Comparison of ENCODE assay signal across 1 cellular context in the genomic region with DNA sequence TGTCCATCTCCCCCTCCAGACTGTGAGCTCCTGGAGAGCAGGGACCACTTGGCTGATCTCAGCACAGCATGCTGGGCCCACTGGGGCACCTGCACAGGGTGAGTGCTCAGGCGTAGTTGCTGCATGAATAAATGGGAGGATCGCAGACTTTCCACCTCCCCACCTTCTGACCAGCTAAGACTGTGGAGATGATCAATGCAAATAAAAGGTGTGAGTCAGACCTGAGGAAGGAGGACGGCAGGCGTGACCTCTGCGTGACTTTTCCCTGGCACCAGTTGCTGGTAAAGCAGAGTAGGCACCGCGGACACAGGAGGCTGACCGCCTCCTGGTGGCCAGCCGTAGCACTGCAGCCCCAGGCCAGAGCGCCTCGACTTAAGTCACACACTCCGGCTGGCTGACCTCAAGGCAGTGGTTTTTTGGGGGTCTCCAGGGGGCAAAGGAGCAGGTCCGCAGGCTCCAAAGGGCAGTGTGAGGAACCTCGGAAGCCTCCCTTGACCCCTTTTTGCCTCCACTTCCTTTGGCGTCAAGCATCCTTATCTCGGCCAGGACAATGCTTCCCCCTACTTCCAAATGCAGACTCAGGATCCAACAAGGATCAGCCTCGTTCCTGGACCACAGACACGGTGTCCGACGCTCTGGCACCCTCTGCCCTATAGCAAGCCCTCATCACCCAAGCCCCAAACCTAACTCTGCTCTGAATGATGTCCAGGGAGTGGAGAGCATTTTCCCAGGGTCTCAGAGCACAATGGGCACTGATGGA.
TF ChIP-seq lines count a peak whose summit lies in the region.

No MANE protein-coding gene starts in this region.

TF ChIP-seq in HepG2, 621 proteins besides CTCF, POLR2A, EP300 and RAD21 (continued from another document and continues in another):
- TF ChIP-seq ZBTB34 (CRISPR knock-in tag; IDR thresholded peaks at IDR 0.05) (0 out of 2 replicates have a peak, but pooled peaks have one; percentile 55), ZNF891 (CRISPR knock-in tag; IDR thresholded peaks at IDR 0.05) (no peak), ZNF720 (CRISPR knock-in tag; IDR thresholded peaks at IDR 0.05) (no peak), ZSCAN30 (CRISPR knock-in tag; IDR thresholded peaks at IDR 0.05) (no peak), MIER2 (CRISPR knock-in tag; IDR thresholded peaks at IDR 0.05) (0 out of 2 replicates have a peak, but pooled peaks have one; percentile 67), SP2 (CRISPR knock-in tag; IDR thresholded peaks at IDR 0.05) (no peak), CREM (IDR thresholded peaks at IDR 0.05) (no peak), CREM (CRISPR knock-in tag; IDR thresholded peaks at IDR 0.05) (no peak), FOSL2 (CRISPR knock-in tag; IDR thresholded peaks at IDR 0.05) (peak; percentile 87), CENPT (CRISPR knock-in tag; IDR thresholded peaks at IDR 0.05; ENCODE audit: low read depth) (no peak), MIER3 (CRISPR knock-in tag; IDR thresholded peaks at IDR 0.05; ENCODE audit: borderline replicate concordance) (no peak), REPIN1 (CRISPR knock-in tag; IDR thresholded peaks at IDR 0.05; ENCODE audit: borderline replicate concordance, low read depth) (peak; percentile 45; the same call in 1 of the 2 replicates), RFXAP (CRISPR knock-in tag; IDR thresholded peaks at IDR 0.05; ENCODE audit: borderline replicate concordance) (no peak), KLF12 (CRISPR knock-in tag; IDR thresholded peaks at IDR 0.05; ENCODE audit: borderline replicate concordance) (no peak), MLLT10 (CRISPR knock-in tag; IDR thresholded peaks at IDR 0.05) (no peak), ZC3H4 (CRISPR knock-in tag; IDR thresholded peaks at IDR 0.05; ENCODE audit: borderline replicate concordance) (no peak), HDAC1 (CRISPR knock-in tag; IDR thresholded peaks at IDR 0.05) (no peak), CCDC6 (CRISPR knock-in tag; IDR thresholded peaks at IDR 0.05) (no peak), THAP8 (CRISPR knock-in tag; IDR thresholded peaks at IDR 0.05; ENCODE audit: borderline replicate concordance) (no peak), PHF5A (CRISPR knock-in tag; IDR thresholded peaks at IDR 0.05; ENCODE audit: low read depth, unreplicated experiment) (peak; percentile 57), NR2F6 (IDR thresholded peaks at IDR 0.05) (peak; percentile 62; the same call in 1 of the 2 replicates), NR2F6 (CRISPR knock-in tag; IDR thresholded peaks at IDR 0.05) (peak; percentile 79), ZNF703 (CRISPR knock-in tag; IDR thresholded peaks at IDR 0.05; ENCODE audit: borderline replicate concordance) (no peak), MED1 (CRISPR knock-in tag; IDR thresholded peaks at IDR 0.05) (no peak), ZNF124 (CRISPR knock-in tag; IDR thresholded peaks at IDR 0.05) (0 out of 2 replicates have a peak, but pooled peaks have one; percentile 39), ZBTB1 (CRISPR knock-in tag; IDR thresholded peaks at IDR 0.05; ENCODE audit: borderline replicate concordance) (no peak), ZNF331 (CRISPR knock-in tag; IDR thresholded peaks at IDR 0.05) (peak; percentile 64; the same call in 1 of the 2 replicates), ZXDC (CRISPR knock-in tag; IDR thresholded peaks at IDR 0.05) (no peak), ZNF430 (CRISPR knock-in tag; IDR thresholded peaks at IDR 0.05) (no peak), KDM6A (CRISPR knock-in tag; IDR thresholded peaks at IDR 0.05; ENCODE audit: low read depth) (no peak), BCL6 (CRISPR knock-in tag; IDR thresholded peaks at IDR 0.05) (peak; percentile 58; the same call in 1 of the 2 replicates), FOXO1 (CRISPR knock-in tag; IDR thresholded peaks at IDR 0.05) (peak; percentile 71), ZNF839 (CRISPR knock-in tag; IDR thresholded peaks at IDR 0.05; ENCODE audit: borderline replicate concordance) (no peak), HMGXB4 (CRISPR knock-in tag; IDR thresholded peaks at IDR 0.05; ENCODE audit: borderline replicate concordance in 1 of 2, low read depth in 1 of 2) (peak in 1 of 2 experiments; percentile 56; a peak in 1 of 4 replicates), ZNF512B (CRISPR knock-in tag; IDR thresholded peaks at IDR 0.05; ENCODE audit: borderline replicate concordance) (no peak), SMARCE1 (IDR thresholded peaks at IDR 0.05; ENCODE audit: borderline replicate concordance) (no peak), ZNF317 (CRISPR knock-in tag; IDR thresholded peaks at IDR 0.05) (no peak), TERF1 (CRISPR knock-in tag; IDR thresholded peaks at IDR 0.05) (no peak), AHR (CRISPR knock-in tag; IDR thresholded peaks at IDR 0.05) (0 out of 2 replicates have a peak, but pooled peaks have one; percentile 45), JDP2 (CRISPR knock-in tag; IDR thresholded peaks at IDR 0.05; ENCODE audit: borderline replicate concordance) (no peak), RXRA (CRISPR knock-in tag; IDR thresholded peaks at IDR 0.05) (peak; percentile 85), SOX6 (IDR thresholded peaks at IDR 0.05) (no peak), SOX6 (CRISPR knock-in tag; IDR thresholded peaks at IDR 0.05) (peak; percentile 44; the same call in 1 of the 2 replicates), IRF2 (CRISPR knock-in tag; IDR thresholded peaks at IDR 0.05) (no peak), KLF16 (CRISPR knock-in tag; IDR thresholded peaks at IDR 0.05) (0 out of 4 replicates have a peak, but pooled peaks of 1 of the 2 experiments have one; percentile 20)
- TF ChIP-seq, protein P1, sequence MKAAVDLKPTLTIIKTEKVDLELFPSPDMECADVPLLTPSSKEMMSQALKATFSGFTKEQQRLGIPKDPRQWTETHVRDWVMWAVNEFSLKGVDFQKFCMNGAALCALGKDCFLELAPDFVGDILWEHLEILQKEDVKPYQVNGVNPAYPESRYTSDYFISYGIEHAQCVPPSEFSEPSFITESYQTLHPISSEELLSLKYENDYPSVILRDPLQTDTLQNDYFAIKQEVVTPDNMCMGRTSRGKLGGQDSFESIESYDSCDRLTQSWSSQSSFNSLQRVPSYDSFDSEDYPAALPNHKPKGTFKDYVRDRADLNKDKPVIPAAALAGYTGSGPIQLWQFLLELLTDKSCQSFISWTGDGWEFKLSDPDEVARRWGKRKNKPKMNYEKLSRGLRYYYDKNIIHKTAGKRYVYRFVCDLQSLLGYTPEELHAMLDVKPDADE (CRISPR knock-in tag; IDR thresholded peaks at IDR 0.05) = no peak
- TF ChIP-seq, protein P2, sequence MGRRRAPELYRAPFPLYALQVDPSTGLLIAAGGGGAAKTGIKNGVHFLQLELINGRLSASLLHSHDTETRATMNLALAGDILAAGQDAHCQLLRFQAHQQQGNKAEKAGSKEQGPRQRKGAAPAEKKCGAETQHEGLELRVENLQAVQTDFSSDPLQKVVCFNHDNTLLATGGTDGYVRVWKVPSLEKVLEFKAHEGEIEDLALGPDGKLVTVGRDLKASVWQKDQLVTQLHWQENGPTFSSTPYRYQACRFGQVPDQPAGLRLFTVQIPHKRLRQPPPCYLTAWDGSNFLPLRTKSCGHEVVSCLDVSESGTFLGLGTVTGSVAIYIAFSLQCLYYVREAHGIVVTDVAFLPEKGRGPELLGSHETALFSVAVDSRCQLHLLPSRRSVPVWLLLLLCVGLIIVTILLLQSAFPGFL (CRISPR knock-in tag; IDR thresholded peaks at IDR 0.05) = no peak
- TF ChIP-seq, protein P3, sequence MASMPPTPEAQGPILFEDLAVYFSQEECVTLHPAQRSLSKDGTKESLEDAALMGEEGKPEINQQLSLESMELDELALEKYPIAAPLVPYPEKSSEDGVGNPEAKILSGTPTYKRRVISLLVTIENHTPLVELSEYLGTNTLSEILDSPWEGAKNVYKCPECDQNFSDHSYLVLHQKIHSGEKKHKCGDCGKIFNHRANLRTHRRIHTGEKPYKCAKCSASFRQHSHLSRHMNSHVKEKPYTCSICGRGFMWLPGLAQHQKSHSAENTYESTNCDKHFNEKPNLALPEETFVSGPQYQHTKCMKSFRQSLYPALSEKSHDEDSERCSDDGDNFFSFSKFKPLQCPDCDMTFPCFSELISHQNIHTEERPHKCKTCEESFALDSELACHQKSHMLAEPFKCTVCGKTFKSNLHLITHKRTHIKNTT (CRISPR knock-in tag; IDR thresholded peaks at IDR 0.05) = no peak
- TF ChIP-seq, protein P4, sequence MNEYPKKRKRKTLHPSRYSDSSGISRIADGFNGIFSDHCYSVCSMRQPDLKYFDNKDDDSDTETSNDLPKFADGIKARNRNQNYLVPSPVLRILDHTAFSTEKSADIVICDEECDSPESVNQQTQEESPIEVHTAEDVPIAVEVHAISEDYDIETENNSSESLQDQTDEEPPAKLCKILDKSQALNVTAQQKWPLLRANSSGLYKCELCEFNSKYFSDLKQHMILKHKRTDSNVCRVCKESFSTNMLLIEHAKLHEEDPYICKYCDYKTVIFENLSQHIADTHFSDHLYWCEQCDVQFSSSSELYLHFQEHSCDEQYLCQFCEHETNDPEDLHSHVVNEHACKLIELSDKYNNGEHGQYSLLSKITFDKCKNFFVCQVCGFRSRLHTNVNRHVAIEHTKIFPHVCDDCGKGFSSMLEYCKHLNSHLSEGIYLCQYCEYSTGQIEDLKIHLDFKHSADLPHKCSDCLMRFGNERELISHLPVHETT (CRISPR knock-in tag; conservative IDR thresholded peaks at IDR 0.05) = no peak
